Comparison of ENCODE assay signal across 1 cellular context in the genomic region with DNA sequence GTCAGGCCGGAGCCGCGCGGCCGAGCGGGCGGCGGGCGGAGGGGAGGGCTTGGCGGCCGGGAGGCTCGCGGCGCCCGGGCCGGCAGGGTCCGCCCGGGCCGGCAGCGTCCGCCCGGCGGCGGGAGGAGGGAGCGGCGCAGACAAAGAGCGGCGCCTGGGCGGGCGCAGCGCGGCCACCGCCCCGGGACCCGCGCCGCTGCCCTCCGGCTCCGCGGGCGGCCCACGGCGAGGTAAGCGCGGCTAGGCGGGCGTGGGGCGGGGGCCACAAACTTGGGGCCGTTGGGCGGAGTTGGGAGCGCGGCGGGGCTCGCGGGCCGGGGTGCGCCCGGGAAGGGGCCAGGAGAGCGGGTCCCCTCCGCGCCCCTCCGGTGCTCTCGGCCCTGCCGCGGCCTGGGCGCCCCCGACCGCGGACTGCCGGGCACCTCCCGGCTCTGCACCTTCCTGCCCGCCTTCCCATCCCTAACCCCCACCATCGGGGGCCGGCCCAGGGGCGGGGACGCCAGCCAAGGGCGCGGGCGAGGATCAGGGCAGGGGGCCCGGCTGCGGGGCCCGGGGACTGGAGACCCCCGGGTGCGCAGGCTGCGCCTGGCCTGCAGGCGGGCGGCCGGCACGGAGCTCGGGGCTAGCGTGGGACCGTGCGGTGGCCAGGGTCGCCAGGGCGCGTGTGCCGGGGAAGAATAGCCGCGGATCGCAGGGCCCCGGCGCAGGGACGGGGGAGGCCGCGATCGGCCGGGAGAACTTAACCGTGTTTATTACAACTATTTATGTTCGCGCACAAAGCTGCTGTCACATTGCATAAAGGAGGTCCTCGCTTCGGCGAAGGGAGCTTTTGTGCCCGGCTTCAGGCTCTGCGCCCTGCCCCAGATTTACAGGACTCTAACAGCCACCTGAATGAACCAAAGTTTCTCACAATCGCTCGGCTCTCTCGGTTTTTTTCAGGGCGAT.
TF ChIP-seq lines count a peak whose summit lies in the region.

A gene (plus strand): TSS at position 4 of the 945 bp plus-strand sequence. CDS start 110,152 bp downstream, outside the sequence.

TF ChIP-seq in GM23338, 12 proteins besides CTCF, POLR2A, EP300 and RAD21 (continued from another document):
- TF ChIP-seq, protein P1, sequence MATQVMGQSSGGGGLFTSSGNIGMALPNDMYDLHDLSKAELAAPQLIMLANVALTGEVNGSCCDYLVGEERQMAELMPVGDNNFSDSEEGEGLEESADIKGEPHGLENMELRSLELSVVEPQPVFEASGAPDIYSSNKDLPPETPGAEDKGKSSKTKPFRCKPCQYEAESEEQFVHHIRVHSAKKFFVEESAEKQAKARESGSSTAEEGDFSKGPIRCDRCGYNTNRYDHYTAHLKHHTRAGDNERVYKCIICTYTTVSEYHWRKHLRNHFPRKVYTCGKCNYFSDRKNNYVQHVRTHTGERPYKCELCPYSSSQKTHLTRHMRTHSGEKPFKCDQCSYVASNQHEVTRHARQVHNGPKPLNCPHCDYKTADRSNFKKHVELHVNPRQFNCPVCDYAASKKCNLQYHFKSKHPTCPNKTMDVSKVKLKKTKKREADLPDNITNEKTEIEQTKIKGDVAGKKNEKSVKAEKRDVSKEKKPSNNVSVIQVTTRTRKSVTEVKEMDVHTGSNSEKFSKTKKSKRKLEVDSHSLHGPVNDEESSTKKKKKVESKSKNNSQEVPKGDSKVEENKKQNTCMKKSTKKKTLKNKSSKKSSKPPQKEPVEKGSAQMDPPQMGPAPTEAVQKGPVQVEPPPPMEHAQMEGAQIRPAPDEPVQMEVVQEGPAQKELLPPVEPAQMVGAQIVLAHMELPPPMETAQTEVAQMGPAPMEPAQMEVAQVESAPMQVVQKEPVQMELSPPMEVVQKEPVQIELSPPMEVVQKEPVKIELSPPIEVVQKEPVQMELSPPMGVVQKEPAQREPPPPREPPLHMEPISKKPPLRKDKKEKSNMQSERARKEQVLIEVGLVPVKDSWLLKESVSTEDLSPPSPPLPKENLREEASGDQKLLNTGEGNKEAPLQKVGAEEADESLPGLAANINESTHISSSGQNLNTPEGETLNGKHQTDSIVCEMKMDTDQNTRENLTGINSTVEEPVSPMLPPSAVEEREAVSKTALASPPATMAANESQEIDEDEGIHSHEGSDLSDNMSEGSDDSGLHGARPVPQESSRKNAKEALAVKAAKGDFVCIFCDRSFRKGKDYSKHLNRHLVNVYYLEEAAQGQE (IDR thresholded peaks at IDR 0.05; ENCODE audit: unreplicated experiment) = no peak
- TF ChIP-seq POLR2AphosphoS5 (IDR thresholded peaks at IDR 0.05; ENCODE audit: low read depth) = no peak
